19 cellular contexts compared by ENCODE assay signal in genomic region chr1:211549092-211549749, GRCh38. TPM values are rescaled to one million over a fixed set of nuclear protein-coding genes. Genes with fewer than 3 reads are reported as not detected.
DNase-seq lines count a peak whose midpoint lies in the region; ATAC-seq and TF ChIP-seq lines count a peak whose summit lies in the region.
"Had no signal": no experiment of that assay in that cellular context is flagged by ENCODE, and none has a peak within 500 bp of the region (broad histone marks: within the 10 kb centered on the region; RNA-seq: fewer than 3 reads in every experiment).

No MANE protein-coding gene starts in this region.

- ATAC-seq in GM23338 = peak; percentile 33; the same call in 2 of the 3 replicates
- ATAC-seq in heart left ventricle = peak; percentile 59 to 88 (median 79)
- ATAC-seq in GM18907 (IDR thresholded peaks at IDR 0.05; ENCODE audit: unreplicated experiment) = no peak

- H3K4me1 ChIP-seq in GM23338 (ENCODE audit: insufficient read depth) (peaks cover 9% of the 10 kb centered on the region; the same call in 1 of the 2 replicates), PC-9 (replicated peaks; ENCODE audit: insufficient read depth) (peaks cover 74% of the 10 kb centered on the region), heart left ventricle (peaks cover 0 to 14% (median 5%) of the 10 kb centered on the region in 12 donors)
- H3K4me1 ChIP-seq: SJCRH30 had no signal

- H3K36me3 ChIP-seq in GM23338 (ENCODE audit: insufficient read depth) (no peaks in the 10 kb centered on the region), PC-9 (ENCODE audit: low read depth) (no peaks in the 10 kb centered on the region), heart left ventricle (no peaks in the 10 kb centered on the region)
- H3K36me3 ChIP-seq: SJCRH30 had no signal

- H3K9me3 Mint-ChIP-seq in GM23338 = no peaks in the 10 kb centered on the region; the same call in 2 of the 3 replicates
- H3K9me3 Mint-ChIP-seq: CD4-positive, alpha-beta memory T cell; neural crest cell; T-helper 2 cell treated with Interferon-gamma antibody and Interleukin-4, amounts not matched to agents 5 μg/mL and 100 μg/mL, for 36 hours had no signal

- H2AFZ ChIP-seq in GM23338 = peak overlapping the region; percentile 96
- H2AFZ ChIP-seq in PC-9 = no peak overlapping the region; the same call in 1 of the 2 replicates

- no peak for TF ChIP-seq POLR2A in heart left ventricle (IDR thresholded peaks at IDR 0.05)

- H3K27ac ChIP-seq in GM23338 (ENCODE audit: low read depth) (no peak overlapping the region), PC-9 (peak overlapping the region; percentile 71), heart left ventricle (peak overlapping the region in 3 of 12 donors; percentile 11 to 68 (median 13))
- H3K27ac ChIP-seq: SJCRH30 had no signal

- H4K20me1 ChIP-seq in GM23338 (replicated peaks; ENCODE audit: insufficient read depth) (no peaks in the 10 kb centered on the region), PC-9 (ENCODE audit: insufficient read depth) (no peaks in the 10 kb centered on the region)

- no peak overlapping the region for H3K4me3 Mint-ChIP-seq in GM23338
- H3K4me3 Mint-ChIP-seq: neural crest cell; T-helper 2 cell treated with Interferon-gamma antibody and Interleukin-4, amounts not matched to agents 5 μg/mL and 100 μg/mL, for 36 hours had no signal

- H3K4me3 ChIP-seq in GM23338 (no peak overlapping the region), PC-9 (no peak overlapping the region; the same call in 1 of the 2 replicates), heart left ventricle (no peak overlapping the region)
- H3K4me3 ChIP-seq: SJCRH30 had no signal

- intact Hi-C loops in PC-9 (cut with micrococcal nuclease; ENCODE audit: unreplicated experiment) (no loop called here), heart left ventricle (cut with DNase I) (no loop called here)

- BruUV-seq in PC-9 (replicated peaks; lab: Mats Ljungman, UMichigan) = no TSS peak

- CTCF ChIA-PET in PC-9 (lab: Charles Lee) = interaction anchor here (0.6 kb wide), 1 partner anchor 506 kb away, joined by 10 read pairs; no protein-coding TSS in a partner anchor

- POLR2A ChIA-PET in PC-9 (lab: Charles Lee; ENCODE audit: unreplicated experiment) = interaction anchor here (0.5 to 1.4 kb wide), 3 partner anchors 32 to 1642 kb away, joined by 3 to 6 read pairs (median 6); no protein-coding TSS in a partner anchor

- no peaks in the 10 kb centered on the region for H3K36me3 Mint-ChIP-seq in GM23338 (ENCODE audit: low read depth)
- H3K36me3 Mint-ChIP-seq: CD4-positive, alpha-beta memory T cell had no signal

- no peaks in the 10 kb centered on the region for H3F3A ChIP-seq in GM23338 (replicated peaks; ENCODE audit: low read depth)
- H3F3A ChIP-seq in PC-9 (ENCODE audit: insufficient read depth, low read depth) = peaks cover 56% of the 10 kb centered on the region

- no peaks in the 10 kb centered on the region for H3K79me2 ChIP-seq in GM23338 (replicated peaks; ENCODE audit: insufficient read depth)
- no peaks in the 10 kb centered on the region for H3K79me2 ChIP-seq in PC-9 (ENCODE audit: low read depth)

- 48 to 63% (median 55%) methylated on average over 7 of the region's 7 CpGs for WGBS in heart left ventricle, 4 donors

- H3K4me2 ChIP-seq in GM23338 = no peak overlapping the region
- peak overlapping the region; percentile 58 for H3K4me2 ChIP-seq in PC-9

- no peaks in the 10 kb centered on the region for H3K4me1 Mint-ChIP-seq in GM23338
- H3K4me1 Mint-ChIP-seq: CD4-positive, alpha-beta memory T cell; neural crest cell had no signal

- peaks cover 4% of the 10 kb centered on the region for H3K27me3 Mint-ChIP-seq in GM23338 (ENCODE audit: insufficient read depth, low read depth, poor library complexity)

- H3K9me3 ChIP-seq in PC-9 (ENCODE audit: insufficient read depth, low read depth) = no peaks in the 10 kb centered on the region
- no peaks in the 10 kb centered on the region for H3K9me3 ChIP-seq in heart left ventricle
- H3K9me3 ChIP-seq: SJCRH30 had no signal

- H3K27me3 ChIP-seq in GM23338 (ENCODE audit: insufficient read depth) (no peaks in the 10 kb centered on the region), PC-9 (ENCODE audit: insufficient read depth, low read depth) (no peaks in the 10 kb centered on the region), heart left ventricle (no peaks in the 10 kb centered on the region)

- no peak overlapping the region for H3K27ac Mint-ChIP-seq in GM23338
- H3K27ac Mint-ChIP-seq: T-helper 2 cell treated with Interferon-gamma antibody and Interleukin-4, amounts not matched to agents 5 μg/mL and 100 μg/mL, for 36 hours had no signal

- DNase-seq in GM23338 (ENCODE audit: low spot score) = no peak
- peak in 1 of 2 experiments; percentile 58 for DNase-seq in PC-9
- DNase-seq in heart left ventricle = peak in 2 of 5 donors; percentile 69 to 73
- peak; percentile 27 for DNase-seq in renal cortical epithelial cell (ENCODE audit: low read depth)
- no peak for DNase-seq in effector CD8-positive, alpha-beta T cell (lab: John Stamatoyannopoulos, UW)
- DNase-seq in stimulated activated CD8-positive, alpha-beta memory T cell treated with anti-CD3 and anti-CD28 coated beads, Interleukin-4, amount 100 ng/mL, for 48 hours = no peak
- no peak for DNase-seq in CD1c-positive myeloid dendritic cell (ENCODE audit: extremely low spot score)
- DNase-seq: activated gamma-delta T cell; amniotic stem cell; CD4-positive, alpha-beta memory T cell; foreskin fibroblast; NCI-H187; SJCRH30 had no signal

- TF ChIP-seq CTCF in GM23338 (conservative IDR thresholded peaks at IDR 0.05; ENCODE audit: low read depth in 2 of 2) = no peak
- no peak for TF ChIP-seq CTCF in PC-9 (conservative IDR thresholded peaks at IDR 0.05)
- no peak for TF ChIP-seq CTCF in heart left ventricle (IDR thresholded peaks at IDR 0.05)

- H3K9me2 ChIP-seq in GM23338 (ENCODE audit: insufficient read depth) = no peaks in the 10 kb centered on the region
- no peaks in the 10 kb centered on the region for H3K9me2 ChIP-seq in PC-9 (ENCODE audit: insufficient read depth)

TF ChIP-seq in GM23338, 12 proteins besides CTCF, POLR2A, EP300 and RAD21:
- no peak for TF ChIP-seq ETS1 (IDR thresholded peaks at IDR 0.05)
- no peak for TF ChIP-seq ZNF331 (CRISPR knock-in tag; IDR thresholded peaks at IDR 0.05; ENCODE audit: low read depth)

RNA-seq across cellular contexts. Expression of gene SLC30A1, which starts 29.7 kb away (rescaled TPM):
- 17.0 and 17.7 TPM in 2 replicates for total RNA-seq in GM23338 (2014; rRNA removed; shearing (Covaris generic))
- 3.3 and 3.8 TPM in 2 replicates for polyA plus RNA-seq in GM23338 (2016; fragmentation: Nextera tagmentation; extraction: Ambion mirVana)
- 26.8 and 27.6 TPM in 2 replicates for total RNA-seq in PC-9 (2021)
- total RNA-seq in heart left ventricle = 10 to 100 TPM in 7 of 9 donors, 1 to 10 TPM in 2; 8.6 to 29.2 (median 16.2) TPM
- 1 to 10 TPM; 2.8 to 4.2 TPM for polyA plus RNA-seq in heart left ventricle
- total RNA-seq in renal cortical epithelial cell = 29.7 and 74.4 TPM in 2 replicates

RNA-seq across cellular contexts. Expression of gene RD3, which starts 57.3 kb away (rescaled TPM):
- total RNA-seq in GM23338 (2014; rRNA removed; shearing (Covaris generic)) = 0.10 and 0.23 TPM in 2 replicates
- polyA plus RNA-seq in GM23338 (2016; fragmentation: Nextera tagmentation; extraction: Ambion mirVana) = not detected in 2 replicates
- 0.45 and 1.2 TPM in 2 replicates for total RNA-seq in PC-9 (2021)
- total RNA-seq in heart left ventricle = not detected
- polyA plus RNA-seq in heart left ventricle = under 1 TPM in 1 of 2 donors, not detected in 1; 0.06 TPM
- total RNA-seq in renal cortical epithelial cell = not detected in 2 replicates
- total RNA-seq: CD4-positive, alpha-beta memory T cell; OCI-LY7; pulmonary artery endothelial cell had no signal
- polyA plus RNA-seq: AG04450; CD4-positive, alpha-beta memory T cell had no signal
